8 cellular contexts compared by ENCODE assay signal in the genomic region with DNA sequence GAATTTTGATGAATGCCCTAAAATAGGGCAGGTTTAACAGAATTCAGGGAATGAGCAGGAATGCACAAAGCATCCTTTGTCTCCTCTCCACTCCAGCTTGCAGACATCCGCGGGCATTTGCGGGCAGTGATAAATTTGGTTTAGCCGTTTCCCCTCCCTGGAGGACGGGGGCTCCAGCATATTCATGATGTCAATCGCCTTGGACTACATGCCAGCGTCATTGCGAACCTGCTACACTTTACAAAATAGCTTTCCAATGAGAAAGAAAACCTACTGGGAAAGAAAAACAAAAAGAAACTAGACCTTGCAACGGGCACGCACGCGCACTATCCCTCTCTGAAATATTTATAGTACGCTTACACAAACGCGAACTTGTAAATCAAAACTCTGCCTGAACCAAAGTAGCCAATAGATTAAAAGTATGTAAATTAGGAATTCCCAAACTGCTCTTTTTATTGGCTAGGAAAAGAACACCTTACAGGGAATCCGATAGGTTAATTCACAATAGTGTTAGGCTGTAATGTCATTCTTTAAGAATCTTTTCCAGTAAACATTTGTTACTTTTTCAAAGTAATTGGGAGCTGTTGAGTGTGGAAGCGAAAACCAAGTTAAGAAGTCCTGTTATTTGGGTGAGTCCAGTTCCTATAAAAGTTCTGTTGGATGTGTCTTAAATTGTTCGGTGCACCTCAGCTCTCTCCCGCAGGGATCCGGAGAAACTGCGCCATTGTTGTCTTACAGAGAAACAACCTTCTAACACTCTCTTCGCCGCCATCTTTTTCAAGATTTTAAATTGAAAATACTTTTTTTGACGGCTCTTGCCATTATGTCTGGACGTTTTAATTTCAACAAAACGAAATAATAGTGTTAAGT.
DNase-seq lines count a peak whose midpoint lies in the region; ATAC-seq and TF ChIP-seq lines count a peak whose summit lies in the region.

No MANE protein-coding gene starts in this region.

- no peak overlapping the region for H3K27ac Mint-ChIP-seq in CD8-positive, alpha-beta memory T cell
- no peak overlapping the region for H3K27ac Mint-ChIP-seq in activated naive CD4-positive, alpha-beta T cell treated with anti-CD3 and anti-CD28 coated beads, Interleukin-2, amount 10 ng/mL, durations not matched to agents 7 days and 5 days

- CTCF ChIA-PET in CD8-positive, alpha-beta memory T cell (lab: Charles Lee), result interaction anchor here (1.0 to 6.4 kb wide), 9 partner anchors 8 to 65 kb away, joined by 3 to 32 read pairs (median 8); a partner anchor contains a TSS
- CTCF ChIA-PET in PC-3 (lab: Charles Lee), result interaction anchor here (0.6 kb wide), 1 partner anchor 48 kb away, joined by 6 read pairs; no protein-coding TSS in a partner anchor
- CTCF ChIA-PET in activated naive CD4-positive, alpha-beta T cell treated with anti-CD3 and anti-CD28 coated beads, Interleukin-2, amount 10 ng/mL, durations not matched to agents 7 days and 5 days (lab: Charles Lee), result no interaction called here

- peaks cover under 1 to 7% (median 7%) of the 10 kb centered on the region in 3 donors for H3K4me1 Mint-ChIP-seq in CD8-positive, alpha-beta memory T cell
- peaks cover 41% of the 10 kb centered on the region for H3K4me1 Mint-ChIP-seq in activated naive CD4-positive, alpha-beta T cell treated with anti-CD3 and anti-CD28 coated beads, Interleukin-2, amount 10 ng/mL, durations not matched to agents 7 days and 5 days

- H3K9me3 Mint-ChIP-seq in CD8-positive, alpha-beta memory T cell, result no peaks in the 10 kb centered on the region
- no peaks in the 10 kb centered on the region for H3K9me3 Mint-ChIP-seq in activated naive CD4-positive, alpha-beta T cell treated with anti-CD3 and anti-CD28 coated beads, Interleukin-2, amount 10 ng/mL, durations not matched to agents 7 days and 5 days

- H3K27ac ChIP-seq in CD8-positive, alpha-beta memory T cell (ENCODE audit: low read depth, low read length), result peak overlapping the region; percentile 72
- H3K27ac ChIP-seq in PC-3 (ENCODE audit: low read length) (peak overlapping the region; percentile 91), osteoblast (ENCODE audit: low read depth, low read length) (peak overlapping the region; percentile 98)

- BruUV-seq in PC-3 (replicated peaks; lab: Mats Ljungman, UMichigan), result TSS peak; percentile 68

- H3K4me2 ChIP-seq in PC-3 (ENCODE audit: low read length), result peak overlapping the region; percentile 96
- H3K4me2 ChIP-seq in osteoblast (ENCODE audit: insufficient read depth, low read length), result peak overlapping the region; percentile 86

- H3K27me3 ChIP-seq in CD8-positive, alpha-beta memory T cell (ENCODE audit: insufficient read depth, low read length, poor library complexity, severe bottlenecking), result no peaks in the 10 kb centered on the region
- H3K27me3 ChIP-seq in PC-3 (ENCODE audit: low read length) (no peaks in the 10 kb centered on the region), osteoblast (ENCODE audit: insufficient read depth, low read length) (no peaks in the 10 kb centered on the region)

- no peaks in the 10 kb centered on the region for H3K9me2 ChIP-seq in PC-3 (replicated peaks; ENCODE audit: low read length)

- H3K4me3 Mint-ChIP-seq in CD8-positive, alpha-beta memory T cell, result no peak overlapping the region
- H3K4me3 Mint-ChIP-seq in activated naive CD4-positive, alpha-beta T cell treated with anti-CD3 and anti-CD28 coated beads, Interleukin-2, amount 10 ng/mL, durations not matched to agents 7 days and 5 days, result no peak overlapping the region

- no peaks in the 10 kb centered on the region for H3K27me3 Mint-ChIP-seq in CD8-positive, alpha-beta memory T cell
- no peaks in the 10 kb centered on the region for H3K27me3 Mint-ChIP-seq in activated naive CD4-positive, alpha-beta T cell treated with anti-CD3 and anti-CD28 coated beads, Interleukin-2, amount 10 ng/mL, durations not matched to agents 7 days and 5 days

- peaks cover 17% of the 10 kb centered on the region for H3K4me1 ChIP-seq in CD8-positive, alpha-beta memory T cell (ENCODE audit: insufficient read depth, low read length)
- peaks cover 23% of the 10 kb centered on the region for H3K4me1 ChIP-seq in PC-3 (ENCODE audit: insufficient read depth, low read length)
- no peaks in the 10 kb centered on the region for H3K4me1 ChIP-seq in osteoblast (ENCODE audit: insufficient read depth, low read length)

- H3K9me3 ChIP-seq in CD8-positive, alpha-beta memory T cell (ENCODE audit: low read length), result peaks cover 7% of the 10 kb centered on the region
- H3K9me3 ChIP-seq in PC-3 (ENCODE audit: low read length), result no peaks in the 10 kb centered on the region
- peaks cover 3% of the 10 kb centered on the region for H3K9me3 ChIP-seq in osteoblast (ENCODE audit: low read depth, low read length)

- peak overlapping the region; percentile 87 for H3K4me3 ChIP-seq in CD8-positive, alpha-beta memory T cell (ENCODE audit: low read length)
- H3K4me3 ChIP-seq in PC-3 (ENCODE audit: low read length) (peak overlapping the region; percentile 83), osteoblast (ENCODE audit: insufficient read depth, low read length) (peak overlapping the region; percentile 71)

- peaks cover 19% of the 10 kb centered on the region for H3K79me2 ChIP-seq in PC-3 (ENCODE audit: low read length)
- peaks cover 2% of the 10 kb centered on the region for H3K79me2 ChIP-seq in osteoblast (ENCODE audit: insufficient read depth, low read length)

- POLR2A ChIA-PET in CD8-positive, alpha-beta memory T cell (lab: Charles Lee), result interaction anchor here (0.6 to 6.0 kb wide), 25 partner anchors 8 to 1669 kb away, joined by 3 to 100 read pairs (median 7); a partner anchor contains a TSS
- POLR2A ChIA-PET in PC-3 (lab: Charles Lee; ENCODE audit: unreplicated experiment), result interaction anchor here (0.6 to 1.9 kb wide), 6 partner anchors 10 to 921 kb away, joined by 3 to 10 read pairs (median 6); a partner anchor contains a TSS

- intact Hi-C loops in PC-3 (cut with micrococcal nuclease), result loop anchor here (5.0 kb wide), 1 partner anchor 908 kb away; a partner anchor contains a TSS

- H3K36me3 ChIP-seq in CD8-positive, alpha-beta memory T cell (ENCODE audit: insufficient read depth, low read length), result no peaks in the 10 kb centered on the region
- H3K36me3 ChIP-seq in PC-3 (ENCODE audit: low read depth, low read length) (no peaks in the 10 kb centered on the region), osteoblast (ENCODE audit: insufficient read depth, low read length) (no peaks in the 10 kb centered on the region)

- H4K20me1 ChIP-seq in PC-3 (ENCODE audit: low read length), result no peaks in the 10 kb centered on the region
- H4K20me1 ChIP-seq in osteoblast (ENCODE audit: insufficient read depth, low read length), result no peaks in the 10 kb centered on the region

- DNase-seq in CD8-positive, alpha-beta memory T cell, result peak; percentile 57 to 83 (median 78)
- peak; percentile 59 for DNase-seq in HK-2 (ENCODE audit: unreplicated experiment)
- peak; percentile 93 for DNase-seq in PC-3
- peak; percentile 82 for DNase-seq in activated naive CD4-positive, alpha-beta T cell treated with anti-CD3 and anti-CD28 coated beads, Interleukin-2, amount 10 ng/mL, durations not matched to agents 7 days and 5 days
- DNase-seq in glomerular endothelial cell (ENCODE audit: extremely low read depth, low read depth, low spot score), result peak; percentile 92
- DNase-seq in osteoblast (ENCODE audit: insufficient read length, low spot score, missing footprints), result peak; percentile 89
- DNase-seq in epidermal melanocyte (ENCODE audit: insufficient read length, low spot score), result no peak

- H2AFZ ChIP-seq in PC-3 (ENCODE audit: low read length), result peak overlapping the region; percentile 77
- H2AFZ ChIP-seq in osteoblast (ENCODE audit: low read length), result peak overlapping the region; percentile 87

- peaks cover 8% of the 10 kb centered on the region for H3F3A ChIP-seq in PC-3 (ENCODE audit: low read length, unreplicated experiment)

- TF ChIP-seq CTCF in PC-3 (conservative IDR thresholded peaks at IDR 0.05; ENCODE audit: low read depth, low read length), result no peak
- no peak for TF ChIP-seq CTCF in osteoblast (IDR thresholded peaks at IDR 0.05; ENCODE audit: extremely low read depth, low read depth, low read length)

- H3K9ac ChIP-seq in PC-3 (ENCODE audit: low read length), result peak overlapping the region; percentile 97

- H3K36me3 Mint-ChIP-seq in CD8-positive, alpha-beta memory T cell, result peaks cover 0 to 2% (median 0%) of the 10 kb centered on the region in 3 donors
- peaks cover 9% of the 10 kb centered on the region for H3K36me3 Mint-ChIP-seq in activated naive CD4-positive, alpha-beta T cell treated with anti-CD3 and anti-CD28 coated beads, Interleukin-2, amount 10 ng/mL, durations not matched to agents 7 days and 5 days

- ATAC-seq in GM19452 (IDR thresholded peaks at IDR 0.05; ENCODE audit: unreplicated experiment) (peak; percentile 62), PC-3 (peak; percentile 85)
